ENCODE assay signal across 25 cellular contexts in the genomic region with DNA sequence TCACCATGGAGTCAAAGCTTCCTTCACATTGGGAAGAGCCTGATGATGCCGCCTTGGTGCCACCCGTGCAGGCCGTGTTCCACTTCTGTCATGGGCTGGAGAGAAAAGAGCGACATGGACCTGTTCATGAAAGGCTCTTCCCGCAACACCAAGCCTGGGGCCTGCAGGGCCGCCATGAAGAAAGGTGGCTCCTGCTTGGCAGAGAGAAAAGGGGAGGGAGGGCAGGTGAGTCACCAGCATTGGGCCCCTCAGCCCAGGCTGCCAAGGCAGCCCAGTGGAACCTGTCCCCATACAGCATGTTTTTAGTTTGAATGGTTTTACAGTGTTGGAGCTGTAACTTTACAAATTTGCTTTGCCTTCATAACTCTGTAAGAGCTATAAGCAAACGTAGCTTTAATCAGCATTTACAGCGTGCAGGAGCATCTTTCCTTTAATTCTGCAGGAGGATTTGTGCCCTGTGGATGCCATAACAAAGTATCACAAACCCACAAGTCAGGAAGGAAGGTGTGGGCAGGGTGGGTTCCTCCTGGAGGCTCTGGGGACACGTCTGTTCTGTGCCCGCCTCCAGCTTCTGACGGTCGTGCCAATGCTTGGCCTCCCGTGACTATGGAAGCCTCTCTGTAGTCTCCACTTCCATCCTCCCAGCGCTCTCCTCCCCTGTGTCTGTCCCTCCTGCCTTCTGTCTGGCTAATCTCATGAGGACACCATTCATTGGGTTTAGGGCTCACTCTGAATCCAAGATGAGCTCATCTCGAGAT. TPM values are rescaled to one million over a fixed set of nuclear protein-coding genes. Genes with fewer than 3 reads are reported as not detected.
"Had no signal": no experiment of that assay in that cellular context is flagged by ENCODE, and none has a peak within 500 bp of the region (broad histone marks: within the 10 kb centered on the region; RNA-seq: fewer than 3 reads in every experiment).

No MANE protein-coding gene starts in this region.

- H3K4me1 Mint-ChIP-seq: activated B cell treated with CpG ODN at 0.5 μM for 24 hours; activated CD4-positive, alpha-beta T cell treated with anti-CD3 and anti-CD28 coated beads, Interleukin-2, amount 10 ng/mL, durations not matched to agents 24 days and 14 days; activated CD8-positive, alpha-beta memory T cell treated with anti-CD3 and anti-CD28 coated beads, Interleukin-2, amount 10 ng/mL, durations not matched to agents 7 days and 5 days; activated naive CD4-positive, alpha-beta T cell treated with anti-CD3 and anti-CD28 coated beads, Interleukin-2, amount 50 U/mL, for 24 hours had no signal

- H3K4me3 Mint-ChIP-seq: activated B cell treated with CpG ODN at 0.5 μM for 24 hours; activated CD4-positive, alpha-beta T cell treated with anti-CD3 and anti-CD28 coated beads, Interleukin-2, amount 10 ng/mL, durations not matched to agents 24 days and 14 days; activated CD8-positive, alpha-beta memory T cell treated with anti-CD3 and anti-CD28 coated beads, Interleukin-2, amount 10 ng/mL, durations not matched to agents 7 days and 5 days; activated naive CD4-positive, alpha-beta T cell treated with anti-CD3 and anti-CD28 coated beads, Interleukin-2, amount 50 U/mL, for 24 hours; activated T-cell treated with anti-CD3 and anti-CD28 coated beads, Interleukin-2, amount 50 U/mL, for 24 hours; activated T-helper 1 cell treated with anti-CD3 and anti-CD28 coated beads, Interleukin-12 subunit alpha, Interleukin-12 subunit beta, Interleukin-2, Interleukin-4 antibody, amounts not matched to agents 30 ng/mL and 10 ng/mL and 1 ng/mL, durations not matched to agents 14 hours and 24 hours and 36 hours; T-helper 17 cell had no signal

- H3K27ac ChIP-seq: body of pancreas had no signal

- H3K9me3 ChIP-seq: body of pancreas had no signal

- DNase-seq: activated B cell treated with CpG ODN at 0.5 μM for 24 hours; activated CD4-positive, alpha-beta T cell treated with anti-CD3 and anti-CD28 coated beads for 1 hour; activated CD4-positive, alpha-beta T cell treated with anti-CD3 and anti-CD28 coated beads, Interleukin-2, amount 10 ng/mL, durations not matched to agents 24 days and 14 days; activated CD4-positive, alpha-beta T cell treated with anti-CD3 and anti-CD28 coated beads, Interleukin-2, amount 50 U/mL, for 48 hours; activated CD8-positive, alpha-beta memory T cell treated with anti-CD3 and anti-CD28 coated beads, Interleukin-2, amount 10 ng/mL, durations not matched to agents 7 days and 5 days; activated effector memory CD4-positive, alpha-beta T cell treated with Interleukin-2 at 50 U/mL for 16 hours; activated naive CD4-positive, alpha-beta T cell; activated T-cell treated with anti-CD3 and anti-CD28 coated beads, Interleukin-2, amount 50 U/mL, for 24 hours; body of pancreas; central memory CD4-positive, alpha-beta T cell; Karpas-422; NCI-H1092 treated with DMSO at 0.1 percent for 48 hours; NCI-H1417 treated with DMSO at 0.1 percent for 48 hours; NCI-H1694 treated with DMSO at 0.1 percent for 48 hours; NCI-H2029 treated with DMSO at 0.1 percent for 48 hours; NCI-H345; NCI-H510A; NCI-H69; NK-92 treated with Interleukin-12 subunit alpha and Interleukin-12 subunit beta, amount 100 ng/mL, for 24 hours; OCI-M1; SIG-M5; T-helper 17 cell; T1000 had no signal

- ATAC-seq: activated CD8-positive, alpha-beta memory T cell treated with anti-CD3 and anti-CD28 coated beads, Interleukin-2, amount 10 ng/mL, durations not matched to agents 7 days and 5 days; body of pancreas; T-helper 17 cell had no signal

- H3K4me3 ChIP-seq: body of pancreas had no signal

- H3K27me3 ChIP-seq: body of pancreas had no signal

- H3K27ac Mint-ChIP-seq: activated B cell treated with CpG ODN at 0.5 μM for 24 hours; activated CD4-positive, alpha-beta T cell treated with anti-CD3 and anti-CD28 coated beads, Interleukin-2, amount 10 ng/mL, durations not matched to agents 24 days and 14 days; activated CD8-positive, alpha-beta memory T cell treated with anti-CD3 and anti-CD28 coated beads, Interleukin-2, amount 10 ng/mL, durations not matched to agents 7 days and 5 days; activated naive CD4-positive, alpha-beta T cell treated with anti-CD3 and anti-CD28 coated beads, Interleukin-2, amount 50 U/mL, for 24 hours; activated T-cell treated with anti-CD3 and anti-CD28 coated beads, Interleukin-2, amount 50 U/mL, for 24 hours; activated T-helper 1 cell treated with anti-CD3 and anti-CD28 coated beads, Interleukin-12 subunit alpha, Interleukin-12 subunit beta, Interleukin-2, Interleukin-4 antibody, amounts not matched to agents 30 ng/mL and 10 ng/mL and 1 ng/mL, durations not matched to agents 14 hours and 24 hours and 36 hours; T-helper 17 cell had no signal

- H3K9me3 Mint-ChIP-seq: activated B cell treated with CpG ODN at 0.5 μM for 24 hours; activated CD4-positive, alpha-beta T cell treated with anti-CD3 and anti-CD28 coated beads, Interleukin-2, amount 10 ng/mL, durations not matched to agents 24 days and 14 days; activated naive CD4-positive, alpha-beta T cell treated with anti-CD3 and anti-CD28 coated beads, Interleukin-2, amount 50 U/mL, for 24 hours; activated T-cell treated with anti-CD3 and anti-CD28 coated beads, Interleukin-2, amount 50 U/mL, for 24 hours; activated T-helper 1 cell treated with anti-CD3 and anti-CD28 coated beads, Interleukin-12 subunit alpha, Interleukin-12 subunit beta, Interleukin-2, Interleukin-4 antibody, amounts not matched to agents 30 ng/mL and 10 ng/mL and 1 ng/mL, durations not matched to agents 14 hours and 24 hours and 36 hours had no signal

RNA-seq across cellular contexts. Expression of gene RIPK4, which starts 49.1 kb away (rescaled TPM):
- total RNA-seq: activated CD4-positive, alpha-beta T cell treated with anti-CD3 and anti-CD28 coated beads, Interleukin-2, amount 10 ng/mL, durations not matched to agents 24 days and 14 days; activated CD8-positive, alpha-beta memory T cell treated with anti-CD3 and anti-CD28 coated beads, Interleukin-2, amount 10 ng/mL, durations not matched to agents 7 days and 5 days; activated T-helper 1 cell treated with anti-CD3 and anti-CD28 coated beads, Interleukin-12 subunit alpha, Interleukin-12 subunit beta, Interleukin-2, Interleukin-4 antibody, amounts not matched to agents 30 ng/mL and 10 ng/mL and 1 ng/mL, durations not matched to agents 14 hours and 24 hours and 36 hours had no signal
